ENCODE assay signal across 1 cellular context in the genomic region with DNA sequence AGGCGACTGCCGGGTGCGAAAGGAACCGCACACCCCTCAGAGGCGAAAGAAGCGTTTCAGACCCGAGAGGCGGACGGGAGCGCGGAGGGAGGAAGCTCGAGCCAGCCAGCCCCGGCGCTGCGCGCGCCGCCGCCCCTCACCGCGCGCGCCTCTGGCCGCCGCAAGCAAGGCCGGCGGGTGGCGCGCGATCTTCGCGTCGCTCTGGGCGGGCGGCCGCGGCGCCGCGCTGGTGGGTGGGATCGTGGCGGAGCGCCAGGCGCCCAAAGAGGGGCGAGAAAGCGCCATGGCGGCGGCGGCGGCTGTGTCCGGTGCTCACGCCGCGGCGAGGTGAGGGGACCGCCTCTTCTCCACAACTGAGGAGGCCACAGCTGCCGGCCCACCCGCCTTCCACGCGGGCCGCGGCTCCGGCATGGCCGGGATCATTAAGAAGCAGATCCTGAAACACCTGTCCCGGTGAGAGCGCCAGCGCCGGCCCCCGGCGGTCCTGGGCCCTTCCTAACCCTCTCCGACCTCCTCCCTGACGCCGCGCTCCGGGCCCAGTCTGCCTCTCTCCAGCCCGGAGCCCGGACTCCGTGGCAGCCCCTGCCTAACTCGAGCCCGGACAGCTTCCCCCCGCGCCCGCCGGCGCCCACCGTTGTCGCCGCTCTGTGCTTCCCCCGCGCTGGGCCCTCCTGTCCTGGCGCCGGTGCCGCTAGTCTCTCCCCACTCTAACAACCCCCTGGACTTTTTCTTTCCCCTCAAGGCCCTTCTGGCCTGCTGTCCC.
TF ChIP-seq lines count a peak whose summit lies in the region.

Gene BLTP3A (plus strand): TSS at position 242 of the 763 bp plus-strand sequence. CDS start 168 bp downstream, at position 410.

TF ChIP-seq in GM23338, 12 proteins besides CTCF, POLR2A, EP300 and RAD21 (continued from another document):
- TF ChIP-seq ZNF462 (CRISPR knock-in tag; IDR thresholded peaks at IDR 0.05) (no peak), CREB1 (CRISPR knock-in tag; IDR thresholded peaks at IDR 0.05; ENCODE audit: low read depth) (no peak), EZH2phosphoT487 (IDR thresholded peaks at IDR 0.05; ENCODE audit: unreplicated experiment) (no peak), POLR2AphosphoS5 (IDR thresholded peaks at IDR 0.05; ENCODE audit: low read depth) (no peak), EZH2 (IDR thresholded peaks at IDR 0.05; ENCODE audit: low read depth, unreplicated experiment) (no peak), ZNF331 (CRISPR knock-in tag; IDR thresholded peaks at IDR 0.05; ENCODE audit: low read depth) (no peak), JUNB (IDR thresholded peaks at IDR 0.05; ENCODE audit: unreplicated experiment) (no peak), STAT1 (IDR thresholded peaks at IDR 0.05; ENCODE audit: unreplicated experiment) (no peak)
- TF ChIP-seq, protein P1, sequence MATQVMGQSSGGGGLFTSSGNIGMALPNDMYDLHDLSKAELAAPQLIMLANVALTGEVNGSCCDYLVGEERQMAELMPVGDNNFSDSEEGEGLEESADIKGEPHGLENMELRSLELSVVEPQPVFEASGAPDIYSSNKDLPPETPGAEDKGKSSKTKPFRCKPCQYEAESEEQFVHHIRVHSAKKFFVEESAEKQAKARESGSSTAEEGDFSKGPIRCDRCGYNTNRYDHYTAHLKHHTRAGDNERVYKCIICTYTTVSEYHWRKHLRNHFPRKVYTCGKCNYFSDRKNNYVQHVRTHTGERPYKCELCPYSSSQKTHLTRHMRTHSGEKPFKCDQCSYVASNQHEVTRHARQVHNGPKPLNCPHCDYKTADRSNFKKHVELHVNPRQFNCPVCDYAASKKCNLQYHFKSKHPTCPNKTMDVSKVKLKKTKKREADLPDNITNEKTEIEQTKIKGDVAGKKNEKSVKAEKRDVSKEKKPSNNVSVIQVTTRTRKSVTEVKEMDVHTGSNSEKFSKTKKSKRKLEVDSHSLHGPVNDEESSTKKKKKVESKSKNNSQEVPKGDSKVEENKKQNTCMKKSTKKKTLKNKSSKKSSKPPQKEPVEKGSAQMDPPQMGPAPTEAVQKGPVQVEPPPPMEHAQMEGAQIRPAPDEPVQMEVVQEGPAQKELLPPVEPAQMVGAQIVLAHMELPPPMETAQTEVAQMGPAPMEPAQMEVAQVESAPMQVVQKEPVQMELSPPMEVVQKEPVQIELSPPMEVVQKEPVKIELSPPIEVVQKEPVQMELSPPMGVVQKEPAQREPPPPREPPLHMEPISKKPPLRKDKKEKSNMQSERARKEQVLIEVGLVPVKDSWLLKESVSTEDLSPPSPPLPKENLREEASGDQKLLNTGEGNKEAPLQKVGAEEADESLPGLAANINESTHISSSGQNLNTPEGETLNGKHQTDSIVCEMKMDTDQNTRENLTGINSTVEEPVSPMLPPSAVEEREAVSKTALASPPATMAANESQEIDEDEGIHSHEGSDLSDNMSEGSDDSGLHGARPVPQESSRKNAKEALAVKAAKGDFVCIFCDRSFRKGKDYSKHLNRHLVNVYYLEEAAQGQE (IDR thresholded peaks at IDR 0.05; ENCODE audit: unreplicated experiment) = no peak
- TF ChIP-seq, protein P2, sequence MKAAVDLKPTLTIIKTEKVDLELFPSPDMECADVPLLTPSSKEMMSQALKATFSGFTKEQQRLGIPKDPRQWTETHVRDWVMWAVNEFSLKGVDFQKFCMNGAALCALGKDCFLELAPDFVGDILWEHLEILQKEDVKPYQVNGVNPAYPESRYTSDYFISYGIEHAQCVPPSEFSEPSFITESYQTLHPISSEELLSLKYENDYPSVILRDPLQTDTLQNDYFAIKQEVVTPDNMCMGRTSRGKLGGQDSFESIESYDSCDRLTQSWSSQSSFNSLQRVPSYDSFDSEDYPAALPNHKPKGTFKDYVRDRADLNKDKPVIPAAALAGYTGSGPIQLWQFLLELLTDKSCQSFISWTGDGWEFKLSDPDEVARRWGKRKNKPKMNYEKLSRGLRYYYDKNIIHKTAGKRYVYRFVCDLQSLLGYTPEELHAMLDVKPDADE (IDR thresholded peaks at IDR 0.05) = no peak
